Comparison of ENCODE assay signal across 1 cellular context in the genomic region with DNA sequence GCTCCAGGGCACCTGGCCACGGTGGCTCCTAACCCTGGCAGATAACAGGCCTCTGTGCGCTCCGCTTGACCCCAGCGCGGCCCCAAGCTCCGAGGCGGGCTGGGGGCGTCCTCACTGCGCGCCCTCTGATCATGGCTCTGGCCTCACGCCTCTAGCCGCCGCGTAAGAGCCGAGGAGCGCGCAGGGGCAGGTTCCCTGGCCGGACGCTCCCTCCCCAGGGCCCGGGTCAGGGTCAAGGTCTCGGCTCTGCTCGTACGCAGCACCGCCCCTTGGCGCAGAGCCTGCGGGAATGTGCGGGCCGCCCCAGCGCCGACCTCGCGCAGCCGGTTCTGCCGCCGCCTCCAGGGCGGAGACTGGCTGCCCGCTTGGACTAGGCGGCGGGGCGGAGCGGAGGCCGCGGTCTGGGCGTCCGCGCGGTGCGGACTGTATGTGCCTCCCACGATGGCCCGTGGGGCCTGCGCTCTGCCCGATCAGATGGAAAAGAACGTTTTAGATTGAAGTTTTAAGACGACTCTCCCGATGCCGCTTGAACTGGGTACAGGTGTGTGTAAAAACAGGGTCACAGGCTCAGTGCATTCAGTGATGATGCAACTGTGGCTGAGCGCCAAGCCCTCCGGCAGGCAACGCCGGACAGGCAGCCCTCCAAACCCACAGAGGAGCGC.
TF ChIP-seq lines count a peak whose summit lies in the region.

No MANE protein-coding gene starts in this region.

TF ChIP-seq in K562, 482 proteins besides CTCF, POLR2A, EP300 and RAD21 (continued from another document and continues in another):
- TF ChIP-seq ZFP36 (IDR thresholded peaks at IDR 0.05; ENCODE audit: low read depth, low read length, partially characterized antibody) (peak; percentile 90), RFX5 (IDR thresholded peaks at IDR 0.05; ENCODE audit: low read depth, low read length) (no peak), HNRNPLL (IDR thresholded peaks at IDR 0.05; ENCODE audit: low read depth, low read length, poor library complexity, severe bottlenecking) (peak; percentile 94), FIP1L1 (IDR thresholded peaks at IDR 0.05; ENCODE audit: low read depth, low read length, poor library complexity, severe bottlenecking) (peak; percentile 96), L3MBTL2 (IDR thresholded peaks at IDR 0.05) (peak; percentile 83), GTF2E2 (tag; IDR thresholded peaks at IDR 0.05) (no peak), TEAD4 (IDR thresholded peaks at IDR 0.05; ENCODE audit: low read length) (peak; percentile 48; the same call in 1 of the 2 replicates), TEAD4 (CRISPR knock-in tag; IDR thresholded peaks at IDR 0.05; ENCODE audit: borderline replicate concordance) (no peak), PHF8 (IDR thresholded peaks at IDR 0.05; ENCODE audit: borderline replicate concordance, low read length) (peak; percentile 68; the same call in 1 of the 2 replicates), JUND (IDR thresholded peaks at IDR 0.05; ENCODE audit: borderline replicate concordance, low read depth, low read length) (peak; percentile 36; the same call in 1 of the 2 replicates), JUND (tag; IDR thresholded peaks at IDR 0.05; ENCODE audit: borderline replicate concordance, low read depth, low read length) (no peak; the same call in 2 of the 3 replicates), BACH1 (tag; IDR thresholded peaks at IDR 0.05) (no peak), SRF (CRISPR knock-in tag; IDR thresholded peaks at IDR 0.05) (peak in 1 of 2 experiments; percentile 80; a peak in 1 of 4 replicates), ZNF445 (CRISPR knock-in tag; IDR thresholded peaks at IDR 0.05; ENCODE audit: low read depth) (no peak), EP400 (IDR thresholded peaks at IDR 0.05) (peak; percentile 83), KAT7 (CRISPR knock-in tag; IDR thresholded peaks at IDR 0.05; ENCODE audit: borderline replicate concordance) (peak; percentile 99), MEIS2 (IDR thresholded peaks at IDR 0.05; ENCODE audit: partially characterized antibody) (peak; percentile 57), ZKSCAN3 (CRISPR knock-in tag; IDR thresholded peaks at IDR 0.05) (no peak), SUPT5H (IDR thresholded peaks at IDR 0.05) (peak; percentile 73), ZNF24 (IDR thresholded peaks at IDR 0.05) (peak; percentile 43; the same call in 1 of the 2 replicates), NFIC (IDR thresholded peaks at IDR 0.05) (peak; percentile 89), KDM5B (IDR thresholded peaks at IDR 0.05; ENCODE audit: insufficient replicate concordance, low read depth, low read length) (peak; percentile 90), POLR2H (tag; IDR thresholded peaks at IDR 0.05; ENCODE audit: low read depth) (peak; percentile 85), TGIF2 (CRISPR knock-in tag; IDR thresholded peaks at IDR 0.05) (peak; percentile 62; the same call in 1 of the 2 replicates), NRF1 (conservative IDR thresholded peaks at IDR 0.05 in 1 of 2, IDR thresholded peaks at IDR 0.05 in 1 of 2) (peak; percentile 91 to 92), HMGN3 (IDR thresholded peaks at IDR 0.05; ENCODE audit: borderline replicate concordance, extremely low read depth, insufficient read length, low read depth, low read length) (peak; percentile 89), RBM22 (IDR thresholded peaks at IDR 0.05; ENCODE audit: low read depth, low read length, poor library complexity, severe bottlenecking) (peak; percentile 50), RB1 (IDR thresholded peaks at IDR 0.05; ENCODE audit: low read depth) (peak; percentile 78), RBM25 (IDR thresholded peaks at IDR 0.05; ENCODE audit: low read depth, low read length, severe bottlenecking) (peak; percentile 53)
- TF ChIP-seq, protein P1, sequence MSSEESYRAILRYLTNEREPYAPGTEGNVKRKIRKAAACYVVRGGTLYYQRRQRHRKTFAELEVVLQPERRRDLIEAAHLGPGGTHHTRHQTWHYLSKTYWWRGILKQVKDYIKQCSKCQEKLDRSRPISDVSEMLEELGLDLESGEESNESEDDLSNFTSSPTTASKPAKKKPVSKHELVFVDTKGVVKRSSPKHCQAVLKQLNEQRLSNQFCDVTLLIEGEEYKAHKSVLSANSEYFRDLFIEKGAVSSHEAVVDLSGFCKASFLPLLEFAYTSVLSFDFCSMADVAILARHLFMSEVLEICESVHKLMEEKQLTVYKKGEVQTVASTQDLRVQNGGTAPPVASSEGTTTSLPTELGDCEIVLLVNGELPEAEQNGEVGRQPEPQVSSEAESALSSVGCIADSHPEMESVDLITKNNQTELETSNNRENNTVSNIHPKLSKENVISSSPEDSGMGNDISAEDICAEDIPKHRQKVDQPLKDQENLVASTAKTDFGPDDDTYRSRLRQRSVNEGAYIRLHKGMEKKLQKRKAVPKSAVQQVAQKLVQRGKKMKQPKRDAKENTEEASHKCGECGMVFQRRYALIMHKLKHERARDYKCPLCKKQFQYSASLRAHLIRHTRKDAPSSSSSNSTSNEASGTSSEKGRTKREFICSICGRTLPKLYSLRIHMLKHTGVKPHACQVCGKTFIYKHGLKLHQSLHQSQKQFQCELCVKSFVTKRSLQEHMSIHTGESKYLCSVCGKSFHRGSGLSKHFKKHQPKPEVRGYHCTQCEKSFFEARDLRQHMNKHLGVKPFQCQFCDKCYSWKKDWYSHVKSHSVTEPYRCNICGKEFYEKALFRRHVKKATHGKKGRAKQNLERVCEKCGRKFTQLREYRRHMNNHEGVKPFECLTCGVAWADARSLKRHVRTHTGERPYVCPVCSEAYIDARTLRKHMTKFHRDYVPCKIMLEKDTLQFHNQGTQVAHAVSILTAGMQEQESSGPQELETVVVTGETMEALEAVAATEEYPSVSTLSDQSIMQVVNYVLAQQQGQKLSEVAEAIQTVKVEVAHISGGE (CRISPR knock-in tag; IDR thresholded peaks at IDR 0.05) = peak in 1 of 3 experiments; percentile 59; a peak in 2 of 6 replicates
- TF ChIP-seq, protein P2, sequence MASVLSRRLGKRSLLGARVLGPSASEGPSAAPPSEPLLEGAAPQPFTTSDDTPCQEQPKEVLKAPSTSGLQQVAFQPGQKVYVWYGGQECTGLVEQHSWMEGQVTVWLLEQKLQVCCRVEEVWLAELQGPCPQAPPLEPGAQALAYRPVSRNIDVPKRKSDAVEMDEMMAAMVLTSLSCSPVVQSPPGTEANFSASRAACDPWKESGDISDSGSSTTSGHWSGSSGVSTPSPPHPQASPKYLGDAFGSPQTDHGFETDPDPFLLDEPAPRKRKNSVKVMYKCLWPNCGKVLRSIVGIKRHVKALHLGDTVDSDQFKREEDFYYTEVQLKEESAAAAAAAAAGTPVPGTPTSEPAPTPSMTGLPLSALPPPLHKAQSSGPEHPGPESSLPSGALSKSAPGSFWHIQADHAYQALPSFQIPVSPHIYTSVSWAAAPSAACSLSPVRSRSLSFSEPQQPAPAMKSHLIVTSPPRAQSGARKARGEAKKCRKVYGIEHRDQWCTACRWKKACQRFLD (CRISPR knock-in tag; IDR thresholded peaks at IDR 0.05) = 0 out of 2 replicates have a peak, but pooled peaks have one; percentile 13
- TF ChIP-seq, protein P3, sequence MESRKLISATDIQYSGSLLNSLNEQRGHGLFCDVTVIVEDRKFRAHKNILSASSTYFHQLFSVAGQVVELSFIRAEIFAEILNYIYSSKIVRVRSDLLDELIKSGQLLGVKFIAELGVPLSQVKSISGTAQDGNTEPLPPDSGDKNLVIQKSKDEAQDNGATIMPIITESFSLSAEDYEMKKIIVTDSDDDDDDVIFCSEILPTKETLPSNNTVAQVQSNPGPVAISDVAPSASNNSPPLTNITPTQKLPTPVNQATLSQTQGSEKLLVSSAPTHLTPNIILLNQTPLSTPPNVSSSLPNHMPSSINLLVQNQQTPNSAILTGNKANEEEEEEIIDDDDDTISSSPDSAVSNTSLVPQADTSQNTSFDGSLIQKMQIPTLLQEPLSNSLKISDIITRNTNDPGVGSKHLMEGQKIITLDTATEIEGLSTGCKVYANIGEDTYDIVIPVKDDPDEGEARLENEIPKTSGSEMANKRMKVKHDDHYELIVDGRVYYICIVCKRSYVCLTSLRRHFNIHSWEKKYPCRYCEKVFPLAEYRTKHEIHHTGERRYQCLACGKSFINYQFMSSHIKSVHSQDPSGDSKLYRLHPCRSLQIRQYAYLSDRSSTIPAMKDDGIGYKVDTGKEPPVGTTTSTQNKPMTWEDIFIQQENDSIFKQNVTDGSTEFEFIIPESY (CRISPR knock-in tag; IDR thresholded peaks at IDR 0.05) = peak; percentile 46
- TF ChIP-seq, protein P4, sequence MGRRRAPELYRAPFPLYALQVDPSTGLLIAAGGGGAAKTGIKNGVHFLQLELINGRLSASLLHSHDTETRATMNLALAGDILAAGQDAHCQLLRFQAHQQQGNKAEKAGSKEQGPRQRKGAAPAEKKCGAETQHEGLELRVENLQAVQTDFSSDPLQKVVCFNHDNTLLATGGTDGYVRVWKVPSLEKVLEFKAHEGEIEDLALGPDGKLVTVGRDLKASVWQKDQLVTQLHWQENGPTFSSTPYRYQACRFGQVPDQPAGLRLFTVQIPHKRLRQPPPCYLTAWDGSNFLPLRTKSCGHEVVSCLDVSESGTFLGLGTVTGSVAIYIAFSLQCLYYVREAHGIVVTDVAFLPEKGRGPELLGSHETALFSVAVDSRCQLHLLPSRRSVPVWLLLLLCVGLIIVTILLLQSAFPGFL (CRISPR knock-in tag; IDR thresholded peaks at IDR 0.05) = peak; percentile 94; the same call in 1 of the 2 replicates
- TF ChIP-seq, protein P5, sequence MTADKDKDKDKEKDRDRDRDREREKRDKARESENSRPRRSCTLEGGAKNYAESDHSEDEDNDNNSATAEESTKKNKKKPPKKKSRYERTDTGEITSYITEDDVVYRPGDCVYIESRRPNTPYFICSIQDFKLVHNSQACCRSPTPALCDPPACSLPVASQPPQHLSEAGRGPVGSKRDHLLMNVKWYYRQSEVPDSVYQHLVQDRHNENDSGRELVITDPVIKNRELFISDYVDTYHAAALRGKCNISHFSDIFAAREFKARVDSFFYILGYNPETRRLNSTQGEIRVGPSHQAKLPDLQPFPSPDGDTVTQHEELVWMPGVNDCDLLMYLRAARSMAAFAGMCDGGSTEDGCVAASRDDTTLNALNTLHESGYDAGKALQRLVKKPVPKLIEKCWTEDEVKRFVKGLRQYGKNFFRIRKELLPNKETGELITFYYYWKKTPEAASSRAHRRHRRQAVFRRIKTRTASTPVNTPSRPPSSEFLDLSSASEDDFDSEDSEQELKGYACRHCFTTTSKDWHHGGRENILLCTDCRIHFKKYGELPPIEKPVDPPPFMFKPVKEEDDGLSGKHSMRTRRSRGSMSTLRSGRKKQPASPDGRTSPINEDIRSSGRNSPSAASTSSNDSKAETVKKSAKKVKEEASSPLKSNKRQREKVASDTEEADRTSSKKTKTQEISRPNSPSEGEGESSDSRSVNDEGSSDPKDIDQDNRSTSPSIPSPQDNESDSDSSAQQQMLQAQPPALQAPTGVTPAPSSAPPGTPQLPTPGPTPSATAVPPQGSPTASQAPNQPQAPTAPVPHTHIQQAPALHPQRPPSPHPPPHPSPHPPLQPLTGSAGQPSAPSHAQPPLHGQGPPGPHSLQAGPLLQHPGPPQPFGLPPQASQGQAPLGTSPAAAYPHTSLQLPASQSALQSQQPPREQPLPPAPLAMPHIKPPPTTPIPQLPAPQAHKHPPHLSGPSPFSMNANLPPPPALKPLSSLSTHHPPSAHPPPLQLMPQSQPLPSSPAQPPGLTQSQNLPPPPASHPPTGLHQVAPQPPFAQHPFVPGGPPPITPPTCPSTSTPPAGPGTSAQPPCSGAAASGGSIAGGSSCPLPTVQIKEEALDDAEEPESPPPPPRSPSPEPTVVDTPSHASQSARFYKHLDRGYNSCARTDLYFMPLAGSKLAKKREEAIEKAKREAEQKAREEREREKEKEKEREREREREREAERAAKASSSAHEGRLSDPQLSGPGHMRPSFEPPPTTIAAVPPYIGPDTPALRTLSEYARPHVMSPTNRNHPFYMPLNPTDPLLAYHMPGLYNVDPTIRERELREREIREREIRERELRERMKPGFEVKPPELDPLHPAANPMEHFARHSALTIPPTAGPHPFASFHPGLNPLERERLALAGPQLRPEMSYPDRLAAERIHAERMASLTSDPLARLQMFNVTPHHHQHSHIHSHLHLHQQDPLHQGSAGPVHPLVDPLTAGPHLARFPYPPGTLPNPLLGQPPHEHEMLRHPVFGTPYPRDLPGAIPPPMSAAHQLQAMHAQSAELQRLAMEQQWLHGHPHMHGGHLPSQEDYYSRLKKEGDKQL (CRISPR knock-in tag; IDR thresholded peaks at IDR 0.05; ENCODE audit: borderline replicate concordance) = 0 out of 2 replicates have a peak, but pooled peaks have one; percentile 80
- TF ChIP-seq, protein P6, sequence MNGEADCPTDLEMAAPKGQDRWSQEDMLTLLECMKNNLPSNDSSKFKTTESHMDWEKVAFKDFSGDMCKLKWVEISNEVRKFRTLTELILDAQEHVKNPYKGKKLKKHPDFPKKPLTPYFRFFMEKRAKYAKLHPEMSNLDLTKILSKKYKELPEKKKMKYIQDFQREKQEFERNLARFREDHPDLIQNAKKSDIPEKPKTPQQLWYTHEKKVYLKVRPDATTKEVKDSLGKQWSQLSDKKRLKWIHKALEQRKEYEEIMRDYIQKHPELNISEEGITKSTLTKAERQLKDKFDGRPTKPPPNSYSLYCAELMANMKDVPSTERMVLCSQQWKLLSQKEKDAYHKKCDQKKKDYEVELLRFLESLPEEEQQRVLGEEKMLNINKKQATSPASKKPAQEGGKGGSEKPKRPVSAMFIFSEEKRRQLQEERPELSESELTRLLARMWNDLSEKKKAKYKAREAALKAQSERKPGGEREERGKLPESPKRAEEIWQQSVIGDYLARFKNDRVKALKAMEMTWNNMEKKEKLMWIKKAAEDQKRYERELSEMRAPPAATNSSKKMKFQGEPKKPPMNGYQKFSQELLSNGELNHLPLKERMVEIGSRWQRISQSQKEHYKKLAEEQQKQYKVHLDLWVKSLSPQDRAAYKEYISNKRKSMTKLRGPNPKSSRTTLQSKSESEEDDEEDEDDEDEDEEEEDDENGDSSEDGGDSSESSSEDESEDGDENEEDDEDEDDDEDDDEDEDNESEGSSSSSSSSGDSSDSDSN (IDR thresholded peaks at IDR 0.05; ENCODE audit: borderline replicate concordance in 1 of 2, low read depth in 2 of 2, low read length in 2 of 2) = peak; percentile 98 to 100; a peak in 3 of 4 replicates
- TF ChIP-seq, protein P7, sequence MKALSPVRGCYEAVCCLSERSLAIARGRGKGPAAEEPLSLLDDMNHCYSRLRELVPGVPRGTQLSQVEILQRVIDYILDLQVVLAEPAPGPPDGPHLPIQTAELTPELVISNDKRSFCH (CRISPR knock-in tag; IDR thresholded peaks at IDR 0.05) = no peak
- TF ChIP-seq, protein P7 (tag; IDR thresholded peaks at IDR 0.05) = peak; percentile 49
- TF ChIP-seq, protein P8, sequence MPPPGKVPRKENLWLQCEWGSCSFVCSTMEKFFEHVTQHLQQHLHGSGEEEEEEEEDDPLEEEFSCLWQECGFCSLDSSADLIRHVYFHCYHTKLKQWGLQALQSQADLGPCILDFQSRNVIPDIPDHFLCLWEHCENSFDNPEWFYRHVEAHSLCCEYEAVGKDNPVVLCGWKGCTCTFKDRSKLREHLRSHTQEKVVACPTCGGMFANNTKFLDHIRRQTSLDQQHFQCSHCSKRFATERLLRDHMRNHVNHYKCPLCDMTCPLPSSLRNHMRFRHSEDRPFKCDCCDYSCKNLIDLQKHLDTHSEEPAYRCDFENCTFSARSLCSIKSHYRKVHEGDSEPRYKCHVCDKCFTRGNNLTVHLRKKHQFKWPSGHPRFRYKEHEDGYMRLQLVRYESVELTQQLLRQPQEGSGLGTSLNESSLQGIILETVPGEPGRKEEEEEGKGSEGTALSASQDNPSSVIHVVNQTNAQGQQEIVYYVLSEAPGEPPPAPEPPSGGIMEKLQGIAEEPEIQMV (tag; conservative IDR thresholded peaks at IDR 0.05; ENCODE audit: low read depth) = 0 out of 2 replicates have a peak, but pooled peaks have one; percentile 24
